28 cellular contexts compared by ENCODE assay signal in genomic region chr4:107712236-107712635, GRCh38.
"Had no signal": no experiment of that assay in that cellular context is flagged by ENCODE, and none has a peak within 500 bp of the region (broad histone marks: within the 10 kb centered on the region; RNA-seq: fewer than 3 reads in every experiment).

No MANE protein-coding gene starts in this region.

- H3K36me3 ChIP-seq: pancreas, prostate gland, thyroid gland, upper lobe of left lung had no signal

- H3K4me3 ChIP-seq: esophagus squamous epithelium, pancreas, prostate gland, stomach, thyroid gland, upper lobe of left lung had no signal

- H3K27ac ChIP-seq: epithelial cell of prostate, esophagus squamous epithelium, pancreas, prostate gland, stomach, thyroid gland, upper lobe of left lung had no signal

- H3K9me3 ChIP-seq: pancreas, prostate gland, thyroid gland, upper lobe of left lung had no signal

- H3K27ac Mint-ChIP-seq: activated naive CD8-positive, alpha-beta T cell; naive thymus-derived CD4-positive, alpha-beta T cell; stimulated activated naive B cell treated with anti-CD40 and anti-IgM and Interleukin-4, amounts not matched to agents 10 μg/mL and 1 μg/mL and 100 μg/mL, for 72 hours had no signal

- H3K27me3 ChIP-seq: esophagus squamous epithelium, pancreas, stomach, thyroid gland, upper lobe of left lung had no signal

- ATAC-seq: activated CD4-positive, CD25-positive, alpha-beta regulatory T cell treated with anti-CD3 and anti-CD28 coated beads, Interleukin-2, amount 50 U/mL, for 24 hours; naive thymus-derived CD4-positive, alpha-beta T cell; stimulated activated naive B cell treated with anti-CD40 and anti-IgM and Interleukin-4, amounts not matched to agents 10 μg/mL and 1 μg/mL and 100 μg/mL, for 72 hours had no signal

- DNase-seq: activated CD4-positive, alpha-beta T cell treated with anti-CD3 and anti-CD28 coated beads for 48 hours; activated CD4-positive, alpha-beta T cell treated with anti-CD3 and anti-CD28 coated beads, Interleukin-2, amount 50 U/mL, for 48 hours; activated CD8-positive, alpha-beta memory T cell treated with anti-CD3 and anti-CD28 coated beads for 24 hours; activated effector memory CD4-positive, alpha-beta T cell treated with Interleukin-2 at 50 U/mL for 16 hours; activated naive CD4-positive, alpha-beta T cell treated with Interleukin-2 at 50 U/mL for 16 hours; anterior cingulate cortex; dermis blood vessel endothelial cell; effector CD4-positive, alpha-beta T cell; esophagus squamous epithelium; hippocampal formation; midbrain; naive thymus-derived CD4-positive, alpha-beta T cell; nucleus accumbens; pancreas; stimulated activated CD4-positive, alpha-beta T cell treated with anti-CD3 and anti-CD28 coated beads, Interleukin-15, amount 100 ng/mL, for 24 hours; stimulated activated CD4-positive, alpha-beta T cell treated with anti-CD3 and anti-CD28 coated beads, Interleukin-2, amount 100 ng/mL, for 24 hours; stimulated activated naive B cell treated with anti-CD40 and anti-IgM and Interleukin-4, amounts not matched to agents 10 μg/mL and 1 μg/mL and 100 μg/mL, for 72 hours; stomach; thyroid gland; upper lobe of left lung had no signal

- H3K27me3 Mint-ChIP-seq: activated naive CD8-positive, alpha-beta T cell; central memory CD8-positive, alpha-beta T cell; naive thymus-derived CD4-positive, alpha-beta T cell; stimulated activated naive B cell treated with anti-CD40 and anti-IgM and Interleukin-4, amounts not matched to agents 10 μg/mL and 1 μg/mL and 100 μg/mL, for 72 hours had no signal

- H3K4me1 ChIP-seq: prostate gland, thyroid gland had no signal

- H3K9me3 Mint-ChIP-seq: central memory CD8-positive, alpha-beta T cell had no signal

- H3K4me3 Mint-ChIP-seq: activated naive CD8-positive, alpha-beta T cell; central memory CD8-positive, alpha-beta T cell; naive thymus-derived CD4-positive, alpha-beta T cell; stimulated activated naive B cell treated with anti-CD40 and anti-IgM and Interleukin-4, amounts not matched to agents 10 μg/mL and 1 μg/mL and 100 μg/mL, for 72 hours had no signal

- FAIRE-seq: bronchial epithelial cell, frontal cortex, keratinocyte, pancreas had no signal
